19 cellular contexts compared by ENCODE assay signal in the genomic region with DNA sequence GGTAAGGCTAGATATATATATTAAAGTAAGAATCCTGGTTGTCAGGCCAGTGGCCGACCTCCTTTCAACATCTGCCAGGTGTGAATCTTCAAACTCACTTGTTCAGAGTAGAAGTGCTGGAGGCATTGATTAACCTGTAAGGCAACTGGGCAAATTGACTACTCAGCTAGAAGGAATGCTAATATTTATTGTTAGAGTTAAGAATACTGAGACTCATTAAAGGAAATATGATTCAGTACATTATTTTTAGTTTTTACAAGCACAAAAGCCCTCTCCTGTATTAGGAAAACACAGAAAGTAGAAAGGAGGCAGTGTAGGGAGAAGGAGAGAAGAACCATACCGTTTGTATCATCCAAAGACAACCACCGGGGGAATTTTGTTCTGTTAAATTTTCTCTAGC. TPM values are rescaled to one million over a fixed set of nuclear protein-coding genes. Genes with fewer than 3 reads are reported as not detected.
A peak's percentile ranks its signal among the peaks of the same experiment; 100 is the strongest.
DNase-seq lines count a peak whose midpoint lies in the region; ATAC-seq and TF ChIP-seq lines count a peak whose summit lies in the region.
"Had no signal": no experiment of that assay in that cellular context is flagged by ENCODE, and none has a peak within 500 bp of the region (broad histone marks: within the 10 kb centered on the region; RNA-seq: fewer than 3 reads in every experiment).

No MANE protein-coding gene starts in this region.

- intact Hi-C loops in mammary epithelial cell (cut with micrococcal nuclease) (no loop called here), MCF 10A (cut with micrococcal nuclease) (no loop called here)

- WGBS in mammary epithelial cell (ENCODE audit: low coverage, missing lambda C conversion rate): 50% methylated on average over 3 of the region's 3 CpGs

- dilution Hi-C loops in mammary epithelial cell (cut with HindIII; ENCODE audit: low sequenced_read_pairs): no loop called here

- peaks cover 6% of the 10 kb centered on the region for H3K4me1 Mint-ChIP-seq in MCF 10A (ENCODE audit: insufficient read depth, unreplicated experiment)
- H3K4me1 Mint-ChIP-seq in effector memory CD8-positive, alpha-beta T cell (ENCODE audit: low read depth in 2 of 2): peaks cover 66 to 83% of the 10 kb centered on the region in 2 donors
- H3K4me1 Mint-ChIP-seq in type B pancreatic cell (ENCODE audit: unreplicated experiment): peaks cover 16% of the 10 kb centered on the region

- POLR2A ChIA-PET in MCF 10A (lab: Yijun Ruan, JAX): interaction anchor here (1.5 kb wide), 1 partner anchor 136 kb away, joined by 3 read pairs; no protein-coding TSS in a partner anchor

- H3K27me3 Mint-ChIP-seq in MCF 10A (ENCODE audit: insufficient read depth, unreplicated experiment) (no peaks in the 10 kb centered on the region), type B pancreatic cell (no peaks in the 10 kb centered on the region)
- H3K27me3 Mint-ChIP-seq in effector memory CD8-positive, alpha-beta T cell: no peaks in the 10 kb centered on the region
- H3K27me3 Mint-ChIP-seq: activated CD4-positive, alpha-beta T cell treated with anti-CD3 and anti-CD28 coated beads, Interleukin-2, amount 10 ng/mL, durations not matched to agents 24 days and 14 days had no signal

- H3K36me3 Mint-ChIP-seq in MCF 10A (ENCODE audit: insufficient read depth, unreplicated experiment): peaks cover 18% of the 10 kb centered on the region
- H3K36me3 Mint-ChIP-seq in effector memory CD8-positive, alpha-beta T cell (ENCODE audit: insufficient read depth): peaks cover 62% of the 10 kb centered on the region
- H3K36me3 Mint-ChIP-seq in type B pancreatic cell: no peaks in the 10 kb centered on the region

- H3K27ac Mint-ChIP-seq in MCF 10A (ENCODE audit: low read depth, unreplicated experiment) (no peak overlapping the region), type B pancreatic cell (no peak overlapping the region)
- peak overlapping the region; percentile 84 to 90 for H3K27ac Mint-ChIP-seq in effector memory CD8-positive, alpha-beta T cell

- H3K4me3 ChIP-seq in mammary epithelial cell (replicated peaks in 1 of 3; ENCODE audit: insufficient read depth in 1 of 3, low read depth in 2 of 3, low read length in 3 of 3) (no peak overlapping the region), RWPE2 (ENCODE audit: severe bottlenecking) (no peak overlapping the region), brain microvascular endothelial cell (ENCODE audit: low read depth, low read length) (no peak overlapping the region)
- H3K4me3 ChIP-seq: coronary artery, esophagus muscularis mucosa, right atrium auricular region had no signal

- peak; percentile 64 for ATAC-seq in RWPE2 (ENCODE audit: low read depth)
- no peak for ATAC-seq in effector memory CD8-positive, alpha-beta T cell (replicated peaks)

- H3K9ac ChIP-seq in mammary epithelial cell (ENCODE audit: insufficient read depth, low read length): no peak overlapping the region

- no peak for TF ChIP-seq CTCF in mammary epithelial cell (conservative IDR thresholded peaks at IDR 0.05 in 1 of 2, IDR thresholded peaks at IDR 0.05 in 1 of 2; ENCODE audit: extremely low read depth in 1 of 2, insufficient read depth in 1 of 2, low read depth in 1 of 2, low read length in 2 of 2)
- TF ChIP-seq CTCF in MCF 10A (IDR thresholded peaks at IDR 0.05; ENCODE audit: unreplicated experiment): no peak
- no peak for TF ChIP-seq CTCF in RWPE2 (IDR thresholded peaks at IDR 0.05; ENCODE audit: poor library complexity, severe bottlenecking)
- peak; percentile 41 for TF ChIP-seq CTCF in type B pancreatic cell (conservative IDR thresholded peaks at IDR 0.05)
- no peak for TF ChIP-seq CTCF in brain microvascular endothelial cell (IDR thresholded peaks at IDR 0.05; ENCODE audit: low read depth, low read length, missing control alignments)

- BruUV-seq in mammary epithelial cell (replicated peaks; lab: Mats Ljungman, UMichigan) (no TSS peak), MCF 10A (replicated peaks; lab: Mats Ljungman, UMichigan) (no TSS peak)

- no peak overlapping the region for H3K4me2 ChIP-seq in mammary epithelial cell (ENCODE audit: insufficient read depth, low read depth, low read length)

- H2AFZ ChIP-seq in mammary epithelial cell (ENCODE audit: low read depth, low read length): no peak overlapping the region

- H3K4me1 ChIP-seq in mammary epithelial cell (ENCODE audit: insufficient read depth, low read length) (peaks cover 4% of the 10 kb centered on the region), RWPE2 (ENCODE audit: insufficient read depth, poor library complexity, severe bottlenecking) (no peaks in the 10 kb centered on the region)
- H3K4me1 ChIP-seq: esophagus muscularis mucosa, right atrium auricular region had no signal

- H3K36me3 ChIP-seq in mammary epithelial cell (ENCODE audit: insufficient read depth, low read length): no peaks in the 10 kb centered on the region
- no peaks in the 10 kb centered on the region for H3K36me3 ChIP-seq in RWPE2 (ENCODE audit: low read depth)
- no peaks in the 10 kb centered on the region for H3K36me3 ChIP-seq in brain microvascular endothelial cell (replicated peaks)
- H3K36me3 ChIP-seq: esophagus muscularis mucosa, right atrium auricular region had no signal

- in situ Hi-C loops in mammary epithelial cell (cut with MboI; ENCODE audit: low sequenced_read_pairs in 2 of 2): no loop called here
- in situ Hi-C loops in brain microvascular endothelial cell (cut with HindIII; ENCODE audit: low pct_ligation_motif_present, low sequenced_read_pairs): no loop called here

- H3K9me3 Mint-ChIP-seq in MCF 10A (ENCODE audit: unreplicated experiment) (no peaks in the 10 kb centered on the region), type B pancreatic cell (peaks cover 8% of the 10 kb centered on the region)
- peaks cover 0 to 6% of the 10 kb centered on the region in 2 donors for H3K9me3 Mint-ChIP-seq in effector memory CD8-positive, alpha-beta T cell
- H3K9me3 Mint-ChIP-seq: activated CD4-positive, alpha-beta T cell treated with anti-CD3 and anti-CD28 coated beads, Interleukin-2, amount 10 ng/mL, durations not matched to agents 24 days and 14 days had no signal

- DNase-seq in mammary epithelial cell (peak; percentile 20), MCF 10A (ENCODE audit: unreplicated experiment) (no peak), RWPE2 (ENCODE audit: low spot score) (no peak), type B pancreatic cell (ENCODE audit: extremely low spot score, unreplicated experiment) (no peak), NCI-H524 treated with DMSO at 0.1 percent for 48 hours (lab: John Stamatoyannopoulos, UW) (no peak), dedifferentiated amniotic fluid mesenchymal stem cell (ENCODE audit: extremely low spot score) (no peak), brain microvascular endothelial cell (no peak)
- DNase-seq in effector memory CD8-positive, alpha-beta T cell: no peak
- DNase-seq: activated CD4-positive, alpha-beta T cell treated with anti-CD3 and anti-CD28 coated beads, Interleukin-2, amount 10 ng/mL, durations not matched to agents 24 days and 14 days; head of caudate nucleus; midbrain; NCI-H1694; NCI-H446; Right ventricle myocardium superior; substantia nigra had no signal

- H3K27ac ChIP-seq in mammary epithelial cell (ENCODE audit: insufficient read depth, low read depth, low read length) (no peak overlapping the region), RWPE2 (ENCODE audit: poor library complexity, severe bottlenecking) (no peak overlapping the region), brain microvascular endothelial cell (no peak overlapping the region)
- H3K27ac ChIP-seq: coronary artery, esophagus muscularis mucosa, right atrium auricular region had no signal

- H3K4me3 Mint-ChIP-seq in MCF 10A (ENCODE audit: unreplicated experiment): no peak overlapping the region
- H3K4me3 Mint-ChIP-seq in effector memory CD8-positive, alpha-beta T cell: peak overlapping the region; percentile 42 to 46
- H3K4me3 Mint-ChIP-seq in type B pancreatic cell: no peak overlapping the region
- H3K4me3 Mint-ChIP-seq: activated CD4-positive, alpha-beta T cell treated with anti-CD3 and anti-CD28 coated beads, Interleukin-2, amount 10 ng/mL, durations not matched to agents 24 days and 14 days had no signal

- H4K20me1 ChIP-seq in mammary epithelial cell (ENCODE audit: insufficient read depth, low read length): no peaks in the 10 kb centered on the region

- H3K27me3 ChIP-seq in mammary epithelial cell (ENCODE audit: insufficient read depth, low read length) (no peaks in the 10 kb centered on the region), RWPE2 (ENCODE audit: insufficient read depth, poor library complexity, severe bottlenecking) (no peaks in the 10 kb centered on the region), brain microvascular endothelial cell (replicated peaks) (no peaks in the 10 kb centered on the region)
- H3K27me3 ChIP-seq: esophagus muscularis mucosa, right atrium auricular region had no signal

- H3K79me2 ChIP-seq in mammary epithelial cell (ENCODE audit: insufficient read depth, low read length): no peaks in the 10 kb centered on the region

- H3K9me3 ChIP-seq in mammary epithelial cell (replicated peaks; ENCODE audit: insufficient read depth, low read length) (no peaks in the 10 kb centered on the region), RWPE2 (ENCODE audit: severe bottlenecking) (no peaks in the 10 kb centered on the region)

- CTCF ChIA-PET in mammary epithelial cell (lab: Charles Lee; ENCODE audit: low non-redundant PET) (no interaction called here), MCF 10A (lab: Yijun Ruan, JAX) (interaction anchor here (0.9 to 1.3 kb wide), 2 partner anchors 9 to 43 kb away, joined by 3 to 4 read pairs; no protein-coding TSS in a partner anchor)

RNA-seq across cellular contexts. Expression of a gene that starts 53.5 kb away (rescaled TPM):
- total RNA-seq in mammary epithelial cell: under 1 TPM; under 0.01 to 0.19 TPM
- 0.16 TPM for polyA plus RNA-seq in mammary epithelial cell
- polyA minus RNA-seq in mammary epithelial cell: not detected
- 3.5 and 4.9 TPM in 2 replicates for total RNA-seq in MCF 10A (2022)
- 2.1 and 4.2 TPM in 2 replicates for total RNA-seq in type B pancreatic cell (ENCODE audit: low replicate concordance)
- total RNA-seq: H4 had no signal

Comparison
In these comparisons a context has a peak if more than half of its experiments do, and no peak if none do; other contexts are left out.
1. H3K27ac Mint-ChIP-seq: peak in effector memory CD8-positive, alpha-beta T cell (2 of 2); none in MCF 10A (single experiment) and type B pancreatic cell (single experiment).
2. H3K4me3 Mint-ChIP-seq: peak in effector memory CD8-positive, alpha-beta T cell (2 of 2); none in MCF 10A (single experiment) and type B pancreatic cell (single experiment).